Comparison of ENCODE assay signal across 18 cellular contexts in the genomic region with DNA sequence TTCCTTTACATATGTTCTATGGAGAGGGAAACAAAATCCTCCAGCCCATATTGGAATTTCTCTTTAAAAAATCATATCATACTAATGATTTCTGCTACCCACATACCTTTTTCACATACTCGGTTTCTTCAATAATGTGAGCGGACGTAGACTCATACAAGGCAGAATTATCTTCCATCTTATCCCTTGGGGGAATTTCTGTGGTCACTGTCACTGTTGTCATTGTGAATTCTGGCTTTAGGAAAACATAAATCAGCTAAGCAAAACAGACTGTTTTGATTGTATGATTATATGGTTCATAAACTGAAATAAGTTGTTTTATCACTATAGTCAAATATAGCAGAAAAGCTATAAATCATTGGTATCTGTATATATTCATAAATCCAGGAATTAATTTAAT. TPM values are rescaled to one million over a fixed set of nuclear protein-coding genes. Genes with fewer than 3 reads are reported as not detected.
DNase-seq lines count a peak whose midpoint lies in the region; ATAC-seq, FAIRE-seq and TF ChIP-seq lines count a peak whose summit lies in the region.
"Had no signal": no experiment of that assay in that cellular context is flagged by ENCODE, and none has a peak within 500 bp of the region (broad histone marks: within the 10 kb centered on the region; RNA-seq: fewer than 3 reads in every experiment).

No MANE protein-coding gene starts in this region.

- FAIRE-seq in keratinocyte (lab: Jason Lieb, UNC) = peak; percentile 20
- FAIRE-seq: GM12891, GM18507, H54 had no signal

- POLR2A ChIA-PET in HEK293 (lab: Yijun Ruan, JAX) (no interaction called here), HEK293T (lab: Yijun Ruan, JAX) (no interaction called here)

- no peaks in the 10 kb centered on the region for H3K79me2 ChIP-seq in keratinocyte (ENCODE audit: control insufficient read depth, insufficient read depth, low read length)

- no peaks in the 10 kb centered on the region for H3K9me3 ChIP-seq in HEK293 (ENCODE audit: control insufficient read depth, insufficient read depth, low read depth, low read length)
- H3K9me3 ChIP-seq in keratinocyte (ENCODE audit: control insufficient read depth, low read depth, low read length) = no peaks in the 10 kb centered on the region
- H3K9me3 ChIP-seq: HAP-1 had no signal

- no peaks in the 10 kb centered on the region for H3K27me3 ChIP-seq in keratinocyte (ENCODE audit: control insufficient read depth, extremely low read depth, insufficient read depth, low read length)

- H3K4me2 ChIP-seq in keratinocyte (ENCODE audit: control insufficient read depth, extremely low read depth, insufficient read depth, low read depth, low read length) = no peak overlapping the region

- peaks cover 0 to 8% of the 10 kb centered on the region in 2 experiments; a peak in 1 of 3 replicates for H3K36me3 ChIP-seq in HEK293 (ENCODE audit: control insufficient read depth in 2 of 2, insufficient read depth in 1 of 2, low read length in 2 of 2)
- no peaks in the 10 kb centered on the region for H3K36me3 ChIP-seq in keratinocyte (ENCODE audit: control insufficient read depth in 2 of 2, extremely low read depth in 1 of 2, insufficient read depth in 2 of 2, low read length in 2 of 2)
- H3K36me3 ChIP-seq: HAP-1 had no signal

- no peak overlapping the region for H3K9ac ChIP-seq in keratinocyte (ENCODE audit: control insufficient read depth, extremely low read depth, insufficient read depth, low read length)

- dilution Hi-C loops in keratinocyte (cut with MboI; ENCODE audit: extremely low pct_ligation_motif_present, low sequenced_read_pairs) = no loop called here

- H3K9me1 ChIP-seq in keratinocyte (ENCODE audit: control insufficient read depth, extremely low read depth, insufficient read depth, low read length) = no peaks in the 10 kb centered on the region

- H3K4me1 ChIP-seq in HEK293 (ENCODE audit: control insufficient read depth, insufficient read depth, low read length) = peaks cover 19% of the 10 kb centered on the region
- peaks cover 3% of the 10 kb centered on the region for H3K4me1 ChIP-seq in keratinocyte (ENCODE audit: control insufficient read depth, extremely low read depth, insufficient read depth, low read length)
- H3K4me1 ChIP-seq: HAP-1 had no signal

- CTCF ChIA-PET in HEK293 (lab: Yijun Ruan, JAX) = no interaction called here
- CTCF ChIA-PET in HEK293T (lab: Yijun Ruan, JAX) = no interaction called here

- H4K20me1 ChIP-seq in keratinocyte (ENCODE audit: control insufficient read depth, extremely low read depth, insufficient read depth, low read length) = no peaks in the 10 kb centered on the region

- H3K4me3 ChIP-seq in HEK293 (ENCODE audit: low read depth, low read length) = no peak overlapping the region
- no peak overlapping the region for H3K4me3 ChIP-seq in keratinocyte (ENCODE audit: control insufficient read depth in 2 of 3, extremely low read depth in 1 of 3, insufficient read depth in 2 of 3, low read depth in 1 of 3, low read length in 3 of 3)
- H3K4me3 ChIP-seq: HAP-1 had no signal

- no peak overlapping the region for H2AFZ ChIP-seq in keratinocyte (ENCODE audit: control insufficient read depth, low read length)

- DNase-seq in HEK293T (ENCODE audit: extremely low spot score) (no peak), keratinocyte (ENCODE audit: low read depth, low spot score) (no peak), NCI-H1694 (lab: John Stamatoyannopoulos, UW) (no peak), NCI-H446 treated with DMSO at 0.1 percent for 48 hours (lab: John Stamatoyannopoulos, UW) (no peak)
- DNase-seq: C1 segment of cervical spinal cord; Calu3; CD4-positive, alpha-beta memory T cell; COR-L47; DMS53; DMS79 treated with DMSO at 0.1 percent for 48 hours; GF-D8; GOT3 had no signal

- H3K27ac ChIP-seq in HEK293 (ENCODE audit: extremely low read depth, low read depth, low read length) (no peak overlapping the region), keratinocyte (ENCODE audit: control insufficient read depth, insufficient read depth, low read length) (no peak overlapping the region)

- TF ChIP-seq CTCF in HEK293 (tag by site-specific recombination; IDR thresholded peaks at IDR 0.05) = no peak
- no peak for TF ChIP-seq CTCF in keratinocyte (optimal IDR thresholded peaks at IDR 0.05 in 1 of 3, IDR thresholded peaks at IDR 0.05 in 1 of 3, conservative IDR thresholded peaks at IDR 0.05 in 1 of 3; ENCODE audit: extremely low read depth in 1 of 3, insufficient read depth in 2 of 3, low read length in 3 of 3)

- ATAC-seq in GM19397 (IDR thresholded peaks at IDR 0.05; ENCODE audit: unreplicated experiment) = no peak

TF ChIP-seq in HEK293, 187 proteins besides CTCF, POLR2A, EP300 and RAD21:
- TF ChIP-seq ZNF175 (tag by site-specific recombination; IDR thresholded peaks at IDR 0.05) (no peak), ZNF18 (tag by site-specific recombination; IDR thresholded peaks at IDR 0.05) (no peak), PRDM6 (tag by site-specific recombination; IDR thresholded peaks at IDR 0.05) (0 out of 2 replicates have a peak, but pooled peaks have one; percentile 30)
TF ChIP-seq in HEK293: peak in this region for 1.

TF ChIP-seq in HEK293T, 16 proteins besides CTCF, POLR2A, EP300 and RAD21:
- TF ChIP-seq, protein P1, sequence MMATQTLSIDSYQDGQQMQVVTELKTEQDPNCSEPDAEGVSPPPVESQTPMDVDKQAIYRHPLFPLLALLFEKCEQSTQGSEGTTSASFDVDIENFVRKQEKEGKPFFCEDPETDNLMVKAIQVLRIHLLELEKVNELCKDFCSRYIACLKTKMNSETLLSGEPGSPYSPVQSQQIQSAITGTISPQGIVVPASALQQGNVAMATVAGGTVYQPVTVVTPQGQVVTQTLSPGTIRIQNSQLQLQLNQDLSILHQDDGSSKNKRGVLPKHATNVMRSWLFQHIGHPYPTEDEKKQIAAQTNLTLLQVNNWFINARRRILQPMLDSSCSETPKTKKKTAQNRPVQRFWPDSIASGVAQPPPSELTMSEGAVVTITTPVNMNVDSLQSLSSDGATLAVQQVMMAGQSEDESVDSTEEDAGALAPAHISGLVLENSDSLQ (IDR thresholded peaks at IDR 0.05) = 0 out of 2 replicates have a peak, but pooled peaks have one; percentile 12
- TF ChIP-seq FOXK2 (IDR thresholded peaks at IDR 0.05) (no peak), SUZ12 (IDR thresholded peaks at IDR 0.05) (no peak)
TF ChIP-seq in HEK293T: peak in this region for 1.

RNA-seq across cellular contexts. Expression of gene CCDC68, which starts 16.7 kb away (rescaled TPM):
- polyA plus RNA-seq in keratinocyte = 1.4 to 2.7 TPM (median 2.3 TPM) in 3 replicates
- polyA plus RNA-seq in keratinocyte (2011; ENCODE audit: low read depth) = 0.85 TPM
- 2.3 and 4.2 TPM in 2 replicates for polyA plus RNA-seq in keratinocyte (2011; cell fraction: cytosol; rRNA removed)
- 2.7 TPM in 2 replicates for polyA plus RNA-seq in keratinocyte (2011; cell fraction: nucleus; rRNA removed)
- 0.71 and 1.7 TPM in 2 replicates for polyA plus RNA-seq in keratinocyte (2012; ENCODE audit: low replicate concordance)
- 0.23 to 1.3 TPM (median 0.56 TPM) in 3 replicates for polyA minus RNA-seq in keratinocyte
- polyA minus RNA-seq in keratinocyte (2011; cell fraction: cytosol; rRNA and poly(A)+ RNA removed) = 1.7 TPM
- polyA minus RNA-seq in keratinocyte (2011; cell fraction: nucleus; rRNA and poly(A)+ RNA removed) = 1.5 and 4.0 TPM in 2 replicates
- polyA plus RNA-seq: CD4-positive, alpha-beta memory T cell had no signal
